ENCODE assay signal across 1 cellular context in the genomic region with DNA sequence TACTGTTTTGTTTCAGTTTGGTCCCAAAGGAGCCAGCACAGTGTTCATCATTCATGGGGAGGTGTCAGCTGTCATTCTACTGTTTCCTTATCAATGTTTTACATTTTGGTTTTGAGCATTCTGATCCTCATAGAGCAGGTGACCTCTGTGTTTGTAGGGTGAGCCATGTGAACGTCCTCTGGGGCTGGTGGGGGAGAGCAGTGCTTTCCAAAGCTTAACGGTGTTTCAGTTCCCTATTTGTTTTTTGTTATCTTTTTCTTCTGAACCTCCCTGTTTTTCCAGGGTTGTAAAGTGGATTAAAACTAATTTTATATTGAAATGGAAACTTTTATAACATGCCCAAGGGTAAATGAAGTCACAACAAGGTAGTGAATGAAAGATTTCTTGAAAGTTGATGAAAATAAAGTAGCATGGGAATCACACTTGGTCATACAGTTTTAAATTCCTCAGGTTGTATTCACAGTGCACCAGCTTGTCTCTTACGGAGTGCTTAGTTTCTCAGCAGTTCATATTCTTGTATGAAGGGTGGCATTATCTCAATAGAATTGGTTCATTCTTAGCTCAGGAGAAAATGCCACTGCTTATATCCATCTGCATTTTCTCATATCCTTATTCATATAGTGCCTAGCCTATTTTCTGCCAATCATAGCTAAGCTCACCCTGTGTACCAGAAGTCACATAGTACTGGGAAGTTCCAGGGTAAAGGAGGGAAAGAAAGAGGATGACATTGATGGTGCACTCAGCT.
TF ChIP-seq lines count a peak whose summit lies in the region.

No MANE protein-coding gene starts in this region.

TF ChIP-seq in GM12878, 131 proteins besides CTCF, POLR2A, EP300 and RAD21 (continued from another document):
- TF ChIP-seq BCL11A (IDR thresholded peaks at IDR 0.05; ENCODE audit: low read depth, low read length): peak; percentile 30; the same call in 1 of the 2 replicates
- peak; percentile 82 for TF ChIP-seq NBN (IDR thresholded peaks at IDR 0.05)
- TF ChIP-seq IKZF2 (IDR thresholded peaks at IDR 0.05): peak; percentile 95 to 96
- no peak for TF ChIP-seq HDAC6 (IDR thresholded peaks at IDR 0.05; ENCODE audit: unreplicated experiment)
